ENCODE assay signal across 9 cellular contexts in the genomic region with DNA sequence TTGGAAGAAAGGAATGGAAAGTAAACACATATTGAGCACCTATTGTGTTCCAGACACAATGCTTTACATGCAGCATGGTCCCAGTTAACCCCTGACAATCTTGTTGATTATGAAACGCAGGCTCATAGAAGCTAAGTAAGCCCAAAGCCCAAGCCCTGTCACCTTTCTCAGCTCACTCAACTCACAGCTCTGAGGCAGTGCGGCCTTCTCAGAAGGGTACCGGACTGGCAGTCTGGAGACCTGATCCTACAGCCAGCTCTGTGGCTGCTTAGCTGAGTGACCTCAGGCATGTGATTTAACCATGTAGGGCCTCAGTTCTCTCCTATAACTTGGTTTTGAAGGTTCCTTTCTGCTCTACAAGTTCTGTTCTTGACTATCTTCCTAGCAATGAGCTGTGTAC. TPM values are rescaled to one million over a fixed set of nuclear protein-coding genes. Genes with fewer than 3 reads are reported as not detected.
DNase-seq lines count a peak whose midpoint lies in the region; ATAC-seq, FAIRE-seq and TF ChIP-seq lines count a peak whose summit lies in the region.
"Had no signal": no experiment of that assay in that cellular context is flagged by ENCODE, and none has a peak within 500 bp of the region (broad histone marks: within the 10 kb centered on the region; RNA-seq: fewer than 3 reads in every experiment).

No MANE protein-coding gene starts in this region.

- intact Hi-C loops in Panc1 (cut with micrococcal nuclease; ENCODE audit: unreplicated experiment) = no loop called here
- intact Hi-C loops in endothelial cell of umbilical vein (cut with micrococcal nuclease) = no loop called here

- H3K4me3 ChIP-seq in GM12875 (ENCODE audit: low read depth, low read length) = peak overlapping the region; percentile 75
- no peak overlapping the region; a peak in 1 of 4 replicates for H3K4me3 ChIP-seq in Panc1 (ENCODE audit: low read depth in 2 of 2, low read length in 2 of 2)
- no peak overlapping the region for H3K4me3 ChIP-seq in endothelial cell of umbilical vein (replicated peaks in 1 of 3; ENCODE audit: insufficient read depth in 1 of 3, low read depth in 1 of 3, low read length in 3 of 3)
- H3K4me3 ChIP-seq in skeletal muscle satellite cell (ENCODE audit: low read length) = no peak overlapping the region

- POLR2A ChIA-PET in Panc1 (lab: Charles Lee) (no interaction called here), endothelial cell of umbilical vein (lab: Charles Lee) (interaction anchor here (0.6 kb wide), 1 partner anchor 26 kb away, joined by 3 read pairs; no protein-coding TSS in a partner anchor)

- FAIRE-seq in endothelial cell of umbilical vein (lab: Jason Lieb, UNC) = no peak

- CTCF ChIA-PET in Panc1 (lab: Charles Lee) = no interaction called here
- CTCF ChIA-PET in endothelial cell of umbilical vein (lab: Charles Lee) = interaction anchor here (1.9 to 4.3 kb wide), 5 partner anchors 9 to 195 kb away, joined by 5 to 15 read pairs (median 11); a partner anchor contains a TSS

- no peaks in the 10 kb centered on the region for H3K79me2 ChIP-seq in endothelial cell of umbilical vein (ENCODE audit: control insufficient read depth, insufficient read depth, low read length)

- H3K4me1 ChIP-seq in Panc1 (ENCODE audit: control insufficient read depth, insufficient read depth, low read length) (peaks cover 2% of the 10 kb centered on the region; the same call in 1 of the 2 replicates), endothelial cell of umbilical vein (ENCODE audit: control insufficient read depth, extremely low read depth, insufficient read depth, low read length) (peaks cover 9% of the 10 kb centered on the region), skeletal muscle satellite cell (ENCODE audit: control insufficient read depth, insufficient read depth, low read length) (peaks cover 5% of the 10 kb centered on the region)

- H3K27ac ChIP-seq in Panc1 (ENCODE audit: low read length) (no peak overlapping the region), endothelial cell of umbilical vein (ENCODE audit: insufficient read depth, low read depth, low read length) (no peak overlapping the region)

- H3K36me3 ChIP-seq in Panc1 (ENCODE audit: control insufficient read depth, insufficient read depth, low read length) = no peaks in the 10 kb centered on the region
- no peaks in the 10 kb centered on the region for H3K36me3 ChIP-seq in endothelial cell of umbilical vein (ENCODE audit: control insufficient read depth in 2 of 2, extremely low read depth in 1 of 2, insufficient read depth in 2 of 2, low read length in 2 of 2)
- no peaks in the 10 kb centered on the region for H3K36me3 ChIP-seq in skeletal muscle satellite cell (ENCODE audit: insufficient read depth, low read length)

- H3K9ac ChIP-seq in endothelial cell of umbilical vein (replicated peaks; ENCODE audit: extremely low read depth, insufficient read depth, low read length) (no peak overlapping the region), skeletal muscle satellite cell (ENCODE audit: low read depth, low read length) (peak overlapping the region; percentile 81)

- no TSS peak for BruUV-seq in Panc1 (replicated peaks; lab: Mats Ljungman, UMichigan)
- BruUV-seq in endothelial cell of umbilical vein (replicated peaks; lab: Mats Ljungman, UMichigan) = no TSS peak

- peak overlapping the region; percentile 100 for H2AFZ ChIP-seq in endothelial cell of umbilical vein (ENCODE audit: low read depth, low read length)

- DNase-seq in Panc1 (ENCODE audit: low read depth, low spot score) = no peak
- DNase-seq in endothelial cell of umbilical vein (ENCODE audit: low read depth, low spot score) = no peak
- DNase-seq in NCI-H2107 treated with DMSO at 0.1 percent for 48 hours (lab: John Stamatoyannopoulos, UW; ENCODE audit: unreplicated experiment) = no peak
- DNase-seq in NCI-H524 treated with DMSO at 0.1 percent for 48 hours (lab: John Stamatoyannopoulos, UW) = no peak
- no peak for DNase-seq in dermis blood vessel endothelial cell
- DNase-seq: NCI-H2081 had no signal

- dilution Hi-C loops in endothelial cell of umbilical vein (cut with MboI; ENCODE audit: extremely low pct_ligation_motif_present, low sequenced_read_pairs) = no loop called here

- H3K9me3 ChIP-seq in Panc1 (ENCODE audit: control insufficient read depth, insufficient read depth, low read depth, low read length) (no peaks in the 10 kb centered on the region), endothelial cell of umbilical vein (replicated peaks; ENCODE audit: control insufficient read depth, insufficient read depth, low read length) (no peaks in the 10 kb centered on the region), skeletal muscle satellite cell (replicated peaks; ENCODE audit: low read length) (no peaks in the 10 kb centered on the region)

- no peaks in the 10 kb centered on the region for H4K20me1 ChIP-seq in endothelial cell of umbilical vein (replicated peaks; ENCODE audit: control insufficient read depth, extremely low read depth, insufficient read depth, low read length)

- ATAC-seq in Panc1 = peak; percentile 26; the same call in 1 of the 2 replicates
- ATAC-seq in HG02763 (IDR thresholded peaks at IDR 0.05; ENCODE audit: unreplicated experiment) = no peak

- H3K4me2 ChIP-seq in endothelial cell of umbilical vein (ENCODE audit: insufficient read depth, low read length) (peak overlapping the region; percentile 98), skeletal muscle satellite cell (ENCODE audit: low read length) (peak overlapping the region; percentile 82)

- no peak for TF ChIP-seq CTCF in GM12875 (IDR thresholded peaks at IDR 0.05; ENCODE audit: borderline replicate concordance, insufficient read depth, low read depth, low read length)
- no peak for TF ChIP-seq CTCF in Panc1 (IDR thresholded peaks at IDR 0.05)
- no peak for TF ChIP-seq CTCF in endothelial cell of umbilical vein (IDR thresholded peaks at IDR 0.05; ENCODE audit: extremely low read depth in 1 of 2, insufficient read depth in 1 of 2, low read depth in 1 of 2, low read length in 2 of 2)

- H3K27me3 ChIP-seq in Panc1 (ENCODE audit: control insufficient read depth, insufficient read depth, low read length) (no peaks in the 10 kb centered on the region), endothelial cell of umbilical vein (ENCODE audit: control insufficient read depth in 2 of 2, insufficient read depth in 2 of 2, low read length in 2 of 2) (peaks cover 1 to 4% of the 10 kb centered on the region in 2 experiments), skeletal muscle satellite cell (ENCODE audit: control insufficient read depth, insufficient read depth, low read length) (peaks cover 12% of the 10 kb centered on the region)

- TF ChIP-seq POLR2A in endothelial cell of umbilical vein (IDR thresholded peaks at IDR 0.05; ENCODE audit: low read depth, low read length) = no peak

- in situ Hi-C loops in Panc1 (cut with HindIII; ENCODE audit: low pct_unique_long_range_greater_than_20kb, low sequenced_read_pairs) = no loop called here

- no peaks in the 10 kb centered on the region for H3K9me1 ChIP-seq in endothelial cell of umbilical vein (replicated peaks; ENCODE audit: control insufficient read depth, extremely low read depth, insufficient read depth, low read length)

TF ChIP-seq in endothelial cell of umbilical vein, 7 proteins besides CTCF, POLR2A, EP300 and RAD21:
- no peak for TF ChIP-seq FOS (IDR thresholded peaks at IDR 0.05; ENCODE audit: borderline replicate concordance, insufficient read depth, low read length)
- TF ChIP-seq JUN (IDR thresholded peaks at IDR 0.05; ENCODE audit: borderline replicate concordance, insufficient read depth, insufficient read length, low read depth) = no peak
- TF ChIP-seq GATA2 (IDR thresholded peaks at IDR 0.05; ENCODE audit: insufficient read depth, insufficient read length, low read depth, low read length) = no peak
- TF ChIP-seq, protein P1, sequence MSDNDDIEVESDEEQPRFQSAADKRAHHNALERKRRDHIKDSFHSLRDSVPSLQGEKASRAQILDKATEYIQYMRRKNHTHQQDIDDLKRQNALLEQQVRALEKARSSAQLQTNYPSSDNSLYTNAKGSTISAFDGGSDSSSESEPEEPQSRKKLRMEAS (IDR thresholded peaks at IDR 0.05; ENCODE audit: insufficient read depth, insufficient read length) = no peak
- TF ChIP-seq MYC (IDR thresholded peaks at IDR 0.05; ENCODE audit: low read depth, low read length) = no peak
- no peak for TF ChIP-seq EZH2 (IDR thresholded peaks at IDR 0.05; ENCODE audit: borderline replicate concordance, low read depth, low read length, severe bottlenecking)
- no peak for TF ChIP-seq POLR2AphosphoS5 (IDR thresholded peaks at IDR 0.05; ENCODE audit: insufficient read depth, low read depth, low read length)

RNA-seq across cellular contexts. Expression of a gene that starts 0.5 kb away (rescaled TPM):
- 1.2 TPM for total RNA-seq in Panc1 (2021; ENCODE audit: unreplicated experiment)
- 0.53 TPM for polyA plus RNA-seq in Panc1 (2012; ENCODE audit: insufficient read length)
- total RNA-seq in endothelial cell of umbilical vein = 1.3 and 1.9 TPM in 2 replicates
- 0.38 and 0.59 TPM in 2 replicates for polyA plus RNA-seq in endothelial cell of umbilical vein
- 0.57 and 0.62 TPM in 2 replicates for polyA plus RNA-seq in endothelial cell of umbilical vein (2011; cell fraction: cytosol; rRNA removed)
- 1.6 and 1.8 TPM in 2 replicates for polyA plus RNA-seq in endothelial cell of umbilical vein (2011; cell fraction: nucleus; rRNA removed)
- polyA plus RNA-seq in endothelial cell of umbilical vein (2012) = 0.86 and 1.1 TPM in 2 replicates
- polyA minus RNA-seq in endothelial cell of umbilical vein = 1.2 and 1.3 TPM in 2 replicates
- polyA minus RNA-seq in endothelial cell of umbilical vein (2011; cell fraction: cytosol; rRNA and poly(A)+ RNA removed) = 1.1 TPM
- 0.67 and 0.87 TPM in 2 replicates for polyA minus RNA-seq in endothelial cell of umbilical vein (2011; cell fraction: nucleus; rRNA and poly(A)+ RNA removed)
- total RNA-seq in skeletal muscle satellite cell (2012; rRNA removed) = 5.0 and 5.8 TPM in 2 replicates
- total RNA-seq in dermis blood vessel endothelial cell = 2.9 and 3.1 TPM in 2 replicates

RNA-seq across cellular contexts. Expression of a gene that starts 14.7 kb away (rescaled TPM):
- total RNA-seq in Panc1 (2021; ENCODE audit: unreplicated experiment) (0.23 TPM), endothelial cell of umbilical vein (not detected in 2 replicates), dermis blood vessel endothelial cell (1.2 and 2.0 TPM in 2 replicates)
- polyA plus RNA-seq in Panc1 (2012; ENCODE audit: insufficient read length) = 0.42 TPM
- not detected in 2 replicates for polyA plus RNA-seq in endothelial cell of umbilical vein
- polyA plus RNA-seq in endothelial cell of umbilical vein (2011; cell fraction: cytosol; rRNA removed) = not detected in 2 replicates
- polyA plus RNA-seq in endothelial cell of umbilical vein (2011; cell fraction: nucleus; rRNA removed) = not detected in 2 replicates
- not detected in 2 replicates for polyA plus RNA-seq in endothelial cell of umbilical vein (2012)
- polyA minus RNA-seq in endothelial cell of umbilical vein = not detected in 2 replicates
- 8.4 TPM for polyA minus RNA-seq in endothelial cell of umbilical vein (2011; cell fraction: cytosol; rRNA and poly(A)+ RNA removed)
- not detected in 2 replicates for polyA minus RNA-seq in endothelial cell of umbilical vein (2011; cell fraction: nucleus; rRNA and poly(A)+ RNA removed)
- total RNA-seq in skeletal muscle satellite cell (2012; rRNA removed) = 0.44 and 0.51 TPM in 2 replicates
